In the genomic region with DNA sequence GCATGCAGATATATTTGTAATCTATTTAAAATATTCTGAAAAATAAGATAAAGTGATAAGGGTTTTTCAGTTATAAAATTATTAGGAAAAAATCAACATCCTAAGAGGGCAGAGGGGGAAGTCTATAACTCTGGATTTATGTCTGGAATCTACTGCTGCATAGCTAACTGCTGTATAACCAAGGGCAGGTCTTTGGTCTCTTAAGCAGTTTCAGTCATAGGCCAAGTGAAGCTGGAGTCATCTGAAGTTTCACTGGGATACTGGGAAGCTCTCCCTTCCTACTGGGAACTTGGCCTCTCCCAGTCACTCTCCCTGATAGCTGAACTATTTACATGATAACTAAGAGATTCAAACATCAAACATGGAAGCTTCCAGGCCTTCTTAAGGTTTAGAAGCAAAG, we compare ENCODE assay signal across 18 cellular contexts.
DNase-seq lines count a peak whose midpoint lies in the region; ATAC-seq, FAIRE-seq and TF ChIP-seq lines count a peak whose summit lies in the region.
"Had no signal": no experiment of that assay in that cellular context is flagged by ENCODE, and none has a peak within 500 bp of the region (broad histone marks: within the 10 kb centered on the region; RNA-seq: fewer than 3 reads in every experiment).

No MANE protein-coding gene starts in this region.

- H3K9ac ChIP-seq in IMR-90 (ENCODE audit: low read depth, low read length): no peak overlapping the region
- H3K9ac ChIP-seq in endothelial cell of umbilical vein (replicated peaks; ENCODE audit: extremely low read depth, insufficient read depth, low read length): no peak overlapping the region
- H3K9ac ChIP-seq: BLaER1 treated with 17β-estradiol and CSF1 and Interleukin-3, amounts not matched to agents 10 nM and 100 nM had no signal

- H3K36me3 ChIP-seq in ACC112 (ENCODE audit: insufficient read depth, low read length): no peaks in the 10 kb centered on the region
- H3K36me3 ChIP-seq in IMR-90 (ENCODE audit: control insufficient read depth, insufficient read depth, low read length): no peaks in the 10 kb centered on the region
- no peaks in the 10 kb centered on the region for H3K36me3 ChIP-seq in endothelial cell of umbilical vein (ENCODE audit: control insufficient read depth in 2 of 2, extremely low read depth in 1 of 2, insufficient read depth in 2 of 2, low read length in 2 of 2)
- H3K36me3 ChIP-seq in A673 (ENCODE audit: insufficient read depth, low read length, poor library complexity, severe bottlenecking): no peaks in the 10 kb centered on the region
- H3K36me3 ChIP-seq: BLaER1 treated with 17β-estradiol and CSF1 and Interleukin-3, amounts not matched to agents 10 nM and 100 nM had no signal

- in situ Hi-C loops in IMR-90 (cut with MboI; ENCODE audit: low sequenced_read_pairs): no loop called here

- H4K8ac ChIP-seq in IMR-90 (ENCODE audit: low read depth in 2 of 2, low read length in 2 of 2): peak overlapping the region in 1 of 2 experiments; percentile 61; a peak in 2 of 4 replicates

- H3K9me1 ChIP-seq in IMR-90 (ENCODE audit: insufficient read depth, low read length) (no peaks in the 10 kb centered on the region), endothelial cell of umbilical vein (replicated peaks; ENCODE audit: control insufficient read depth, extremely low read depth, insufficient read depth, low read length) (no peaks in the 10 kb centered on the region)

- peak overlapping the region; percentile 27; the same call in 1 of the 2 replicates for H2BK20ac ChIP-seq in IMR-90 (ENCODE audit: low read depth, low read length)

- no peaks in the 10 kb centered on the region for H3K79me1 ChIP-seq in IMR-90 (ENCODE audit: low read depth in 1 of 2, low read length in 2 of 2)

- dilution Hi-C loops in IMR-90 (cut with HindIII; ENCODE audit: low sequenced_read_pairs, unreplicated experiment): no loop called here
- dilution Hi-C loops in endothelial cell of umbilical vein (cut with MboI; ENCODE audit: extremely low pct_ligation_motif_present, low sequenced_read_pairs): no loop called here

- H3K18ac ChIP-seq in IMR-90 (ENCODE audit: low read depth, low read length): no peak overlapping the region

- TF ChIP-seq CTCF in IMR-90 (conservative IDR thresholded peaks at IDR 0.05; ENCODE audit: low read depth, low read length): no peak
- TF ChIP-seq CTCF in endothelial cell of umbilical vein (IDR thresholded peaks at IDR 0.05; ENCODE audit: extremely low read depth in 1 of 2, insufficient read depth in 1 of 2, low read depth in 1 of 2, low read length in 2 of 2): no peak
- no peak for TF ChIP-seq CTCF in A673 (conservative IDR thresholded peaks at IDR 0.05; ENCODE audit: low read depth, low read length)

- no peak for FAIRE-seq in endothelial cell of umbilical vein (lab: Jason Lieb, UNC)
- FAIRE-seq: H54, HepG2, HTR-8/SVneo had no signal

- H3K56ac ChIP-seq in IMR-90 (ENCODE audit: extremely low read depth, insufficient read depth, low read length): no peak overlapping the region

- H3K27me3 ChIP-seq in ACC112 (ENCODE audit: insufficient read depth, low read length): no peaks in the 10 kb centered on the region
- no peaks in the 10 kb centered on the region for H3K27me3 ChIP-seq in IMR-90 (ENCODE audit: control insufficient read depth, insufficient read depth, low read length)
- no peaks in the 10 kb centered on the region for H3K27me3 ChIP-seq in endothelial cell of umbilical vein (ENCODE audit: control insufficient read depth in 2 of 2, insufficient read depth in 2 of 2, low read length in 2 of 2)
- H3K27me3 ChIP-seq in A673 (replicated peaks; ENCODE audit: insufficient read depth, low read depth, low read length, poor library complexity): no peaks in the 10 kb centered on the region
- H3K27me3 ChIP-seq: BLaER1 treated with 17β-estradiol and CSF1 and Interleukin-3, amounts not matched to agents 10 nM and 100 nM had no signal

- H3K27ac ChIP-seq in ACC112 (ENCODE audit: low read depth, low read length) (peak overlapping the region; percentile 71), IMR-90 (ENCODE audit: insufficient read depth, low read length) (no peak overlapping the region), endothelial cell of umbilical vein (ENCODE audit: insufficient read depth, low read depth, low read length) (peak overlapping the region; percentile 89), A673 (ENCODE audit: low read depth, low read length, poor library complexity, severe bottlenecking) (no peak overlapping the region)
- H3K27ac ChIP-seq: 22Rv1; BLaER1 treated with 17β-estradiol and CSF1 and Interleukin-3, amounts not matched to agents 10 nM and 100 nM had no signal

- peak overlapping the region; percentile 46 for H2BK5ac ChIP-seq in IMR-90 (ENCODE audit: low read depth, low read length, poor library complexity, severe bottlenecking)

- H3K4me1 ChIP-seq in ACC112 (ENCODE audit: control insufficient read depth, insufficient read depth, low read length, unreplicated experiment) (peaks cover 36% of the 10 kb centered on the region), IMR-90 (ENCODE audit: control insufficient read depth, insufficient read depth, low read length) (no peaks in the 10 kb centered on the region), endothelial cell of umbilical vein (ENCODE audit: control insufficient read depth, extremely low read depth, insufficient read depth, low read length) (peaks cover 45% of the 10 kb centered on the region), A673 (ENCODE audit: insufficient read depth, low read length, poor library complexity, severe bottlenecking) (peaks cover 6% of the 10 kb centered on the region)

- no peak overlapping the region for H2AK5ac ChIP-seq in IMR-90 (ENCODE audit: low read depth, low read length)

- peak overlapping the region; percentile 51; the same call in 1 of the 2 replicates for H3K4ac ChIP-seq in IMR-90 (ENCODE audit: low read depth, low read length)

- TF ChIP-seq POLR2A in IMR-90 (IDR thresholded peaks at IDR 0.05; ENCODE audit: low read depth, low read length) (no peak), endothelial cell of umbilical vein (IDR thresholded peaks at IDR 0.05; ENCODE audit: low read depth, low read length) (no peak)

- H2AFZ ChIP-seq in ACC112 (ENCODE audit: low read length, unreplicated experiment): peak overlapping the region; percentile 59
- H2AFZ ChIP-seq in IMR-90 (replicated peaks; ENCODE audit: low read length, poor library complexity): peak overlapping the region; percentile 67
- peak overlapping the region; percentile 90 for H2AFZ ChIP-seq in endothelial cell of umbilical vein (ENCODE audit: low read depth, low read length)

- H3K79me2 ChIP-seq in ACC112 (ENCODE audit: control insufficient read depth, insufficient read depth, low read length, unreplicated experiment) (no peaks in the 10 kb centered on the region), endothelial cell of umbilical vein (ENCODE audit: control insufficient read depth, insufficient read depth, low read length) (no peaks in the 10 kb centered on the region)

- DNase-seq in IMR-90 (peak; percentile 28), endothelial cell of umbilical vein (ENCODE audit: low read depth, low spot score) (peak; percentile 25), cerebellar nuclear complex (lab: John Stamatoyannopoulos, UW) (no peak), NCI-H2227 (lab: John Stamatoyannopoulos, UW; ENCODE audit: unreplicated experiment) (no peak), A673 (ENCODE audit: low spot score) (no peak)
- DNase-seq: ACHN; Calu3; CD4-positive, alpha-beta T cell; DMS79; GF-D8 had no signal

- peak overlapping the region; percentile 54; the same call in 1 of the 3 replicates for H2BK15ac ChIP-seq in IMR-90 (ENCODE audit: low read depth, low read length)

- BruUV-seq in IMR-90 (replicated peaks; lab: Mats Ljungman, UMichigan) (no TSS peak), endothelial cell of umbilical vein (replicated peaks; lab: Mats Ljungman, UMichigan) (no TSS peak), A673 (replicated peaks; lab: Mats Ljungman, UMichigan) (no TSS peak)

- H4K5ac ChIP-seq in IMR-90 (ENCODE audit: low read depth, low read length): no peak overlapping the region

- H3K4me3 ChIP-seq in ACC112 (ENCODE audit: low read depth, low read length) (no peak overlapping the region), IMR-90 (ENCODE audit: insufficient read depth, low read depth, low read length) (no peak overlapping the region), endothelial cell of umbilical vein (replicated peaks in 1 of 3; ENCODE audit: insufficient read depth in 1 of 3, low read depth in 1 of 3, low read length in 3 of 3) (no peak overlapping the region), A673 (ENCODE audit: low read depth, low read length, poor library complexity, severe bottlenecking) (no peak overlapping the region)
- H3K4me3 ChIP-seq: BLaER1 treated with 17β-estradiol and CSF1 and Interleukin-3, amounts not matched to agents 10 nM and 100 nM had no signal

- no peak overlapping the region for H2AK9ac ChIP-seq in IMR-90 (replicated peaks; ENCODE audit: low read depth, low read length, poor library complexity)

- H3K9me3 ChIP-seq in IMR-90 (ENCODE audit: control insufficient read depth, insufficient read depth, low read length) (no peaks in the 10 kb centered on the region), endothelial cell of umbilical vein (replicated peaks; ENCODE audit: control insufficient read depth, insufficient read depth, low read length) (no peaks in the 10 kb centered on the region), A673 (ENCODE audit: low read depth, low read length, poor library complexity, severe bottlenecking) (no peaks in the 10 kb centered on the region)
- H3K9me3 ChIP-seq: BLaER1 treated with 17β-estradiol and CSF1 and Interleukin-3, amounts not matched to agents 10 nM and 100 nM had no signal

- POLR2A ChIA-PET in IMR-90 (lab: Charles Lee; ENCODE audit: unreplicated experiment): no interaction called here
- POLR2A ChIA-PET in endothelial cell of umbilical vein (lab: Charles Lee): no interaction called here
- POLR2A ChIA-PET in A673 (lab: Charles Lee; ENCODE audit: low non-redundant PET): no interaction called here

- H3K14ac ChIP-seq in IMR-90 (replicated peaks; ENCODE audit: low read depth, low read length): peak overlapping the region; percentile 19

- H4K91ac ChIP-seq in IMR-90 (ENCODE audit: insufficient read depth, low read depth, low read length): peak overlapping the region; percentile 20; the same call in 1 of the 2 replicates

- H4K20me1 ChIP-seq in IMR-90 (ENCODE audit: insufficient read depth, low read length) (no peaks in the 10 kb centered on the region), endothelial cell of umbilical vein (replicated peaks; ENCODE audit: control insufficient read depth, extremely low read depth, insufficient read depth, low read length) (no peaks in the 10 kb centered on the region)
- H4K20me1 ChIP-seq: BLaER1 treated with 17β-estradiol and CSF1 and Interleukin-3, amounts not matched to agents 10 nM and 100 nM had no signal

- intact Hi-C loops in IMR-90 (cut with micrococcal nuclease): no loop called here
- intact Hi-C loops in endothelial cell of umbilical vein (cut with micrococcal nuclease): no loop called here
- intact Hi-C loops in A673 (cut with micrococcal nuclease; ENCODE audit: unreplicated experiment): no loop called here

- ATAC-seq in IMR-90 (ENCODE audit: low read depth) (peak; percentile 65), SK-N-SH treated with all-trans-retinoic acid at 6 μM for 48 hours (peak; percentile 59), GM19452 (IDR thresholded peaks at IDR 0.05; ENCODE audit: unreplicated experiment) (no peak)
- ATAC-seq: HepG2 had no signal

- CTCF ChIA-PET in IMR-90 (lab: Yijun Ruan, JAX): interaction anchor here (1.0 kb wide), 1 partner anchor 32 kb away, joined by 3 read pairs; no protein-coding TSS in a partner anchor
- CTCF ChIA-PET in endothelial cell of umbilical vein (lab: Charles Lee): interaction anchor here (0.8 to 1.5 kb wide), 2 partner anchors 9 to 15 kb away, joined by 3 read pairs; no protein-coding TSS in a partner anchor
- CTCF ChIA-PET in A673 (lab: Charles Lee): no interaction called here

- TF ChIP-seq RAD21 in IMR-90 (IDR thresholded peaks at IDR 0.05; ENCODE audit: low read length): no peak

- H3K4me2 ChIP-seq in IMR-90 (ENCODE audit: low read depth, low read length) (no peak overlapping the region), endothelial cell of umbilical vein (ENCODE audit: insufficient read depth, low read length) (no peak overlapping the region)
- H3K4me2 ChIP-seq: BLaER1 treated with 17β-estradiol and CSF1 and Interleukin-3, amounts not matched to agents 10 nM and 100 nM had no signal

- 0 out of 2 replicates have a peak overlapping the region, but pooled peaks have one; percentile 40 for H3K23ac ChIP-seq in IMR-90 (ENCODE audit: low read depth, low read length)

- peak overlapping the region; percentile 52 for H2BK120ac ChIP-seq in IMR-90 (ENCODE audit: low read depth, low read length)

Comparison
In these comparisons a context has a peak if more than half of its experiments do, and no peak if none do; other contexts are left out.
1. H3K27ac ChIP-seq: peak in ACC112 (single experiment) and endothelial cell of umbilical vein (single experiment); none in IMR-90 (single experiment) and A673 (single experiment).
2. DNase-seq: peak in IMR-90 (single experiment) and endothelial cell of umbilical vein (single experiment); none in cerebellar nuclear complex (0 of 2), NCI-H2227 (single experiment) and A673 (single experiment).
3. Peak in every context shown above with its lines, with median percentiles within 50 percentile points of each other: H2AFZ ChIP-seq.